In the genomic region with DNA sequence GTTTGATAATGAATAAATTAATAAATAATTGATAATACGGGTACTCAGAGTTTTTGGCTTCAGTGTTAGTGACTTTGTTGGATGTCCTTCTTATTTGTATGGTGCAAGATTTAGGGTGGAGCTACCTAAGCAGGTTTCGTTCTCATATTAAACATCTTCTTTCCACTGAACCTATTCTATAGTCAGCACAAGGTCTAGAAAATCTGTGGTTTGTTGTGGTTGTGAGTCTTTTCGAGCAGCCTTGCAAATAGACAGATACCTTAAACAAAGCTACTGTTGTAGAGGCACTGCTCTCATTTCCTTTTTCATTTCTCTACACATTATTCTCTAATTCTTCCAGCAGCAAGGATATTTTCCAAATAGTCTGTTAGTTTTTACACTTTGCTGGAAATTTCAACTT, we compare ENCODE assay signal across 42 cellular contexts. TPM values are rescaled to one million over a fixed set of nuclear protein-coding genes. Genes with fewer than 3 reads are reported as not detected.
"Had no signal": no experiment of that assay in that cellular context is flagged by ENCODE, and none has a peak within 500 bp of the region (broad histone marks: within the 10 kb centered on the region; RNA-seq: fewer than 3 reads in every experiment).

No MANE protein-coding gene starts in this region.

- H3K36me3 ChIP-seq: adrenal gland, ascending aorta, brain microvascular endothelial cell, breast epithelium, cardiac muscle cell had no signal

- H3K4me1 Mint-ChIP-seq: activated naive CD4-positive, alpha-beta T cell treated with anti-CD3 and anti-CD28 coated beads, Interleukin-2, amount 10 ng/mL, durations not matched to agents 7 days and 5 days; activated naive CD4-positive, alpha-beta T cell treated with anti-CD3 and anti-CD28 coated beads, Interleukin-2, amount 50 U/mL, for 24 hours; activated naive CD8-positive, alpha-beta T cell treated with anti-CD3 and anti-CD28 coated beads for 36 hours; activated naive CD8-positive, alpha-beta T cell treated with anti-CD3 and anti-CD28 coated beads, Interleukin-2, amount 10 ng/mL, durations not matched to agents 7 days and 5 days; activated naive CD8-positive, alpha-beta T cell treated with anti-CD3 and anti-CD28 coated beads, Interleukin-2, amount 50 U/mL, for 24 hours; activated T-helper 17 cell treated with anti-CD3 and anti-CD28 coated beads, Interleukin-2, amount 50 U/mL, for 72 hours; brain; central memory CD8-positive, alpha-beta T cell had no signal

- H3K9me3 ChIP-seq: adrenal gland, ascending aorta, body of pancreas, breast epithelium had no signal

- H3K4me3 ChIP-seq: adrenal gland, ascending aorta, body of pancreas, breast epithelium, cardiac muscle cell had no signal

- H3K4me1 ChIP-seq: adrenal gland, ascending aorta, body of pancreas, breast epithelium had no signal

- H3K9me3 Mint-ChIP-seq: activated naive CD4-positive, alpha-beta T cell treated with anti-CD3 and anti-CD28 coated beads for 36 hours; activated naive CD4-positive, alpha-beta T cell treated with anti-CD3 and anti-CD28 coated beads, Interleukin-2, amount 50 U/mL, for 72 hours; activated naive CD8-positive, alpha-beta T cell treated with anti-CD3 and anti-CD28 coated beads for 36 hours; activated T-cell treated with anti-CD3 and anti-CD28 coated beads, Interleukin-2, amount 50 U/mL, for 24 hours; activated T-cell treated with anti-CD3 and anti-CD28 coated beads, Interleukin-2, amount 50 U/mL, for 4 hours; activated T-helper 17 cell treated with anti-CD3 and anti-CD28 coated beads, Interleukin-2, amount 50 U/mL, for 72 hours; brain had no signal

- H3K36me3 Mint-ChIP-seq: activated naive CD4-positive, alpha-beta T cell treated with anti-CD3 and anti-CD28 coated beads, Interleukin-2, amount 10 ng/mL, durations not matched to agents 7 days and 5 days; activated naive CD4-positive, alpha-beta T cell treated with anti-CD3 and anti-CD28 coated beads, Interleukin-2, amount 50 U/mL, for 24 hours; activated naive CD4-positive, alpha-beta T cell treated with anti-CD3 and anti-CD28 coated beads, Interleukin-2, amount 50 U/mL, for 72 hours; activated naive CD8-positive, alpha-beta T cell; activated naive CD8-positive, alpha-beta T cell treated with anti-CD3 and anti-CD28 coated beads for 36 hours; activated naive CD8-positive, alpha-beta T cell treated with anti-CD3 and anti-CD28 coated beads, Interleukin-2, amount 10 ng/mL, durations not matched to agents 7 days and 5 days; brain had no signal

- H3K27ac Mint-ChIP-seq: activated naive CD4-positive, alpha-beta T cell treated with anti-CD3 and anti-CD28 coated beads for 36 hours; activated naive CD4-positive, alpha-beta T cell treated with anti-CD3 and anti-CD28 coated beads, Interleukin-2, amount 10 ng/mL, durations not matched to agents 7 days and 5 days; activated naive CD4-positive, alpha-beta T cell treated with anti-CD3 and anti-CD28 coated beads, Interleukin-2, amount 50 U/mL, for 24 hours; activated naive CD4-positive, alpha-beta T cell treated with anti-CD3 and anti-CD28 coated beads, Interleukin-2, amount 50 U/mL, for 72 hours; activated naive CD8-positive, alpha-beta T cell; activated naive CD8-positive, alpha-beta T cell treated with anti-CD3 and anti-CD28 coated beads for 36 hours; activated naive CD8-positive, alpha-beta T cell treated with anti-CD3 and anti-CD28 coated beads, Interleukin-2, amount 10 ng/mL, durations not matched to agents 7 days and 5 days; activated naive CD8-positive, alpha-beta T cell treated with anti-CD3 and anti-CD28 coated beads, Interleukin-2, amount 50 U/mL, for 24 hours; activated T-cell treated with anti-CD3 and anti-CD28 coated beads, Interleukin-2, amount 50 U/mL, for 24 hours; activated T-cell treated with anti-CD3 and anti-CD28 coated beads, Interleukin-2, amount 50 U/mL, for 72 hours; activated T-helper 1 cell treated with anti-CD3 and anti-CD28 coated beads, Interleukin-12 subunit alpha, Interleukin-12 subunit beta, Interleukin-2, Interleukin-4 antibody, amounts not matched to agents 30 ng/mL and 10 ng/mL and 1 ng/mL, durations not matched to agents 14 hours and 24 hours and 36 hours; activated T-helper 17 cell treated with anti-CD3 and anti-CD28 coated beads, Interleukin-2, amount 50 U/mL, for 72 hours; activated T-helper 2 cell treated with anti-CD3 and anti-CD28 coated beads, Interferon-gamma antibody, Interleukin-2, Interleukin-4, amounts not matched to agents 10 μg/mL and 5 μg/mL and 100 μg/mL, durations not matched to agents 14 hours and 24 hours and 36 hours; brain had no signal

- ATAC-seq: activated naive CD4-positive, alpha-beta T cell treated with anti-CD3 and anti-CD28 coated beads, Interleukin-2, amount 50 U/mL, for 72 hours; activated naive CD8-positive, alpha-beta T cell treated with anti-CD3 and anti-CD28 coated beads, Interleukin-2, amount 50 U/mL, for 24 hours; activated T-cell treated with anti-CD3 and anti-CD28 coated beads, Interleukin-2, amount 50 U/mL, for 4 hours; activated T-cell treated with anti-CD3 and anti-CD28 coated beads, Interleukin-2, amount 50 U/mL, for 72 hours; activated T-helper 17 cell treated with anti-CD3 and anti-CD28 coated beads, Interleukin-2, amount 50 U/mL, for 72 hours; body of pancreas had no signal

- H3K27me3 ChIP-seq: adrenal gland, ascending aorta, body of pancreas, brain microvascular endothelial cell, cardiac muscle cell had no signal

- H3K27ac ChIP-seq: adrenal gland, ascending aorta, body of pancreas, brain microvascular endothelial cell, breast epithelium, cardiac muscle cell had no signal

- DNase-seq: activated effector memory CD4-positive, alpha-beta T cell treated with anti-CD3 and anti-CD28 coated beads, Interleukin-2, amount 50 U/mL, for 16 hours; activated effector memory CD4-positive, alpha-beta T cell treated with Interleukin-2 at 50 U/mL for 16 hours; activated gamma-delta T cell; activated gamma-delta T cell treated with Interleukin-2 at 50 U/mL for 16 hours; activated naive CD4-positive, alpha-beta T cell; activated naive CD4-positive, alpha-beta T cell treated with anti-CD3 and anti-CD28 coated beads for 36 hours; activated naive CD4-positive, alpha-beta T cell treated with anti-CD3 and anti-CD28 coated beads, Interleukin-2, amount 10 ng/mL, durations not matched to agents 7 days and 5 days; activated naive CD4-positive, alpha-beta T cell treated with anti-CD3 and anti-CD28 coated beads, Interleukin-2, amount 50 U/mL, for 16 hours; activated naive CD4-positive, alpha-beta T cell treated with Interleukin-2 at 50 U/mL for 16 hours; activated naive CD8-positive, alpha-beta T cell treated with anti-CD3 and anti-CD28 coated beads for 36 hours; activated naive CD8-positive, alpha-beta T cell treated with anti-CD3 and anti-CD28 coated beads, Interleukin-2, amount 10 ng/mL, durations not matched to agents 7 days and 5 days; activated naive CD8-positive, alpha-beta T cell treated with anti-CD3 and anti-CD28 coated beads, Interleukin-2, amount 50 U/mL, for 24 hours; activated T-cell treated with anti-CD3 and anti-CD28 coated beads, Interleukin-2, amount 50 U/mL, for 1 hour; activated T-cell treated with anti-CD3 and anti-CD28 coated beads, Interleukin-2, amount 50 U/mL, for 24 hours; activated T-cell treated with anti-CD3 and anti-CD28 coated beads, Interleukin-2, amount 50 U/mL, for 4 hours; activated T-cell treated with anti-CD3 and anti-CD28 coated beads, Interleukin-2, amount 50 U/mL, for 48 hours; activated T-cell treated with anti-CD3 and anti-CD28 coated beads, Interleukin-2, amount 50 U/mL, for 72 hours; adrenal gland; amniotic stem cell; amygdala; anterior cingulate cortex; aorta; body of pancreas; brain microvascular endothelial cell; caudate nucleus; central memory CD4-positive, alpha-beta T cell; cerebellar nuclear complex had no signal

- H3K4me3 Mint-ChIP-seq: activated naive CD4-positive, alpha-beta T cell treated with anti-CD3 and anti-CD28 coated beads for 36 hours; activated naive CD4-positive, alpha-beta T cell treated with anti-CD3 and anti-CD28 coated beads, Interleukin-2, amount 10 ng/mL, durations not matched to agents 7 days and 5 days; activated naive CD4-positive, alpha-beta T cell treated with anti-CD3 and anti-CD28 coated beads, Interleukin-2, amount 50 U/mL, for 24 hours; activated naive CD8-positive, alpha-beta T cell; activated naive CD8-positive, alpha-beta T cell treated with anti-CD3 and anti-CD28 coated beads for 36 hours; activated naive CD8-positive, alpha-beta T cell treated with anti-CD3 and anti-CD28 coated beads, Interleukin-2, amount 10 ng/mL, durations not matched to agents 7 days and 5 days; activated naive CD8-positive, alpha-beta T cell treated with anti-CD3 and anti-CD28 coated beads, Interleukin-2, amount 50 U/mL, for 24 hours; activated T-cell treated with anti-CD3 and anti-CD28 coated beads, Interleukin-2, amount 50 U/mL, for 24 hours; activated T-cell treated with anti-CD3 and anti-CD28 coated beads, Interleukin-2, amount 50 U/mL, for 4 hours; activated T-cell treated with anti-CD3 and anti-CD28 coated beads, Interleukin-2, amount 50 U/mL, for 72 hours; activated T-helper 1 cell treated with anti-CD3 and anti-CD28 coated beads, Interleukin-12 subunit alpha, Interleukin-12 subunit beta, Interleukin-2, Interleukin-4 antibody, amounts not matched to agents 30 ng/mL and 10 ng/mL and 1 ng/mL, durations not matched to agents 14 hours and 24 hours and 36 hours; activated T-helper 17 cell treated with anti-CD3 and anti-CD28 coated beads, Interleukin-2, amount 50 U/mL, for 72 hours; brain; central memory CD8-positive, alpha-beta T cell had no signal

- FAIRE-seq: bronchial epithelial cell had no signal

- H3K27me3 Mint-ChIP-seq: activated naive CD4-positive, alpha-beta T cell treated with anti-CD3 and anti-CD28 coated beads, Interleukin-2, amount 10 ng/mL, durations not matched to agents 7 days and 5 days; activated naive CD4-positive, alpha-beta T cell treated with anti-CD3 and anti-CD28 coated beads, Interleukin-2, amount 50 U/mL, for 24 hours; activated naive CD8-positive, alpha-beta T cell; activated naive CD8-positive, alpha-beta T cell treated with anti-CD3 and anti-CD28 coated beads for 36 hours; activated naive CD8-positive, alpha-beta T cell treated with anti-CD3 and anti-CD28 coated beads, Interleukin-2, amount 10 ng/mL, durations not matched to agents 7 days and 5 days; activated naive CD8-positive, alpha-beta T cell treated with anti-CD3 and anti-CD28 coated beads, Interleukin-2, amount 50 U/mL, for 24 hours; activated T-helper 17 cell treated with anti-CD3 and anti-CD28 coated beads, Interleukin-2, amount 50 U/mL, for 72 hours; brain; central memory CD8-positive, alpha-beta T cell had no signal

RNA-seq across cellular contexts. Expression of gene SPANXD, which starts 38.1 kb away (rescaled TPM):
- total RNA-seq: activated naive CD4-positive, alpha-beta T cell treated with anti-CD3 and anti-CD28 coated beads for 36 hours; activated naive CD4-positive, alpha-beta T cell treated with anti-CD3 and anti-CD28 coated beads, Interleukin-2, amount 50 U/mL, for 72 hours; activated naive CD8-positive, alpha-beta T cell treated with anti-CD3 and anti-CD28 coated beads for 36 hours; activated naive CD8-positive, alpha-beta T cell treated with anti-CD3 and anti-CD28 coated beads, Interleukin-2, amount 10 ng/mL, durations not matched to agents 7 days and 5 days; activated T-cell treated with anti-CD3 and anti-CD28 coated beads, Interleukin-2, amount 50 U/mL, for 4 hours; activated T-cell treated with anti-CD3 and anti-CD28 coated beads, Interleukin-2, amount 50 U/mL, for 72 hours; activated T-helper 1 cell treated with anti-CD3 and anti-CD28 coated beads, Interleukin-12 subunit alpha, Interleukin-12 subunit beta, Interleukin-2, Interleukin-4 antibody, amounts not matched to agents 30 ng/mL and 10 ng/mL and 1 ng/mL, durations not matched to agents 14 hours and 24 hours and 36 hours; activated T-helper 17 cell treated with anti-CD3 and anti-CD28 coated beads, Interleukin-2, amount 50 U/mL, for 72 hours; activated T-helper 2 cell treated with anti-CD3 and anti-CD28 coated beads, Interferon-gamma antibody, Interleukin-2, Interleukin-4, amounts not matched to agents 10 μg/mL and 5 μg/mL and 100 μg/mL, durations not matched to agents 14 hours and 24 hours and 36 hours; adrenal gland; aorta; ascending aorta; body of pancreas; breast epithelium; bronchial epithelial cell; cardiac muscle cell; cardiac septum; cerebellum; chondrocyte had no signal
